ENCODE assay signal across 31 cellular contexts in genomic region chr15:83295417-83295816, GRCh38. TPM values are rescaled to one million over a fixed set of nuclear protein-coding genes. Genes with fewer than 3 reads are reported as not detected.
"Had no signal": no experiment of that assay in that cellular context is flagged by ENCODE, and none has a peak within 500 bp of the region (broad histone marks: within the 10 kb centered on the region; RNA-seq: fewer than 3 reads in every experiment).

No MANE protein-coding gene starts in this region.

- ATAC-seq: activated CD4-positive, CD25-positive, alpha-beta regulatory T cell treated with anti-CD3 and anti-CD28 coated beads, Interleukin-2, amount 50 U/mL, for 24 hours; activated CD8-positive, alpha-beta T cell treated with anti-CD3 and anti-CD28 coated beads for 36 hours; activated naive CD8-positive, alpha-beta T cell treated with anti-CD3 and anti-CD28 coated beads, Interleukin-2, amount 50 U/mL, for 24 hours; foreskin keratinocyte; gastrocnemius medialis; T-helper 17 cell had no signal

- H3K9me3 ChIP-seq: adrenal gland, breast epithelium, colonic mucosa, gastrocnemius medialis had no signal

- H3K27me3 ChIP-seq: breast epithelium, cardiac muscle cell, colonic mucosa, foreskin keratinocyte had no signal

- H3K4me1 ChIP-seq: adrenal gland, colonic mucosa, gastrocnemius medialis had no signal

- H3K27ac ChIP-seq: adrenal gland, breast epithelium, cardiac muscle cell, colonic mucosa, epithelial cell of prostate, foreskin keratinocyte, gastrocnemius medialis, WERI-Rb-1 had no signal

- H3K36me3 ChIP-seq: adrenal gland, breast epithelium, cardiac muscle cell, colonic mucosa, gastrocnemius medialis, WERI-Rb-1 had no signal

- DNase-seq: activated B cell treated with CpG ODN at 0.5 μM for 24 hours; activated CD4-positive, alpha-beta T cell treated with anti-CD3 and anti-CD28 coated beads for 48 hours; activated CD4-positive, alpha-beta T cell treated with anti-CD3 and anti-CD28 coated beads, Interleukin-2, amount 50 U/mL, for 1 hour; activated CD4-positive, alpha-beta T cell treated with anti-CD3 and anti-CD28 coated beads, Interleukin-2, amount 50 U/mL, for 48 hours; activated CD8-positive, alpha-beta memory T cell treated with anti-CD3 and anti-CD28 coated beads for 24 hours; activated CD8-positive, alpha-beta T cell treated with anti-CD3 and anti-CD28 coated beads for 36 hours; activated effector memory CD4-positive, alpha-beta T cell treated with anti-CD3 and anti-CD28 coated beads, Interleukin-2, amount 50 U/mL, for 16 hours; activated naive CD4-positive, alpha-beta T cell treated with anti-CD3 and anti-CD28 coated beads for 36 hours; activated naive CD8-positive, alpha-beta T cell treated with anti-CD3 and anti-CD28 coated beads for 36 hours; activated naive CD8-positive, alpha-beta T cell treated with anti-CD3 and anti-CD28 coated beads, Interleukin-2, amount 50 U/mL, for 24 hours; activated T-cell treated with anti-CD3 and anti-CD28 coated beads, Interleukin-2, amount 50 U/mL, for 48 hours; adrenal gland; amygdala; aorta; central memory CD4-positive, alpha-beta T cell; cerebellar nuclear complex; colonic mucosa; effector CD8-positive, alpha-beta T cell; foreskin keratinocyte; gastrocnemius medialis; glutamatergic neuron; T-helper 1 cell; T-helper 17 cell; T1000; WERI-Rb-1 had no signal

- H3K4me3 ChIP-seq: adrenal gland, breast epithelium, cardiac muscle cell, colonic mucosa, gastrocnemius medialis had no signal

RNA-seq across cellular contexts. Expression of gene BNC1, which starts 11.0 kb away (rescaled TPM):
- total RNA-seq: activated B cell treated with CpG ODN at 0.5 μM for 24 hours; activated CD8-positive, alpha-beta T cell treated with anti-CD3 and anti-CD28 coated beads for 36 hours; activated naive CD4-positive, alpha-beta T cell treated with anti-CD3 and anti-CD28 coated beads for 36 hours; activated naive CD8-positive, alpha-beta T cell treated with anti-CD3 and anti-CD28 coated beads for 36 hours; activated T-helper 1 cell treated with anti-CD3 and anti-CD28 coated beads, Interleukin-12 subunit alpha, Interleukin-12 subunit beta, Interleukin-2, Interleukin-4 antibody, amounts not matched to agents 30 ng/mL and 10 ng/mL and 1 ng/mL, durations not matched to agents 14 hours and 24 hours and 36 hours; activated T-helper 2 cell treated with anti-CD3 and anti-CD28 coated beads, Interferon-gamma antibody, Interleukin-2, Interleukin-4, amounts not matched to agents 10 μg/mL and 5 μg/mL and 100 μg/mL, durations not matched to agents 14 hours and 24 hours and 36 hours; colonic mucosa; T-helper 17 cell had no signal
- polyA plus RNA-seq: aorta had no signal
